Comparison of ENCODE assay signal across 13 cellular contexts in genomic region chr1:32775640-32776337, GRCh38. TPM values are rescaled to one million over a fixed set of nuclear protein-coding genes. Genes with fewer than 3 reads are reported as not detected.
DNase-seq lines count a peak whose midpoint lies in the region; ATAC-seq and TF ChIP-seq lines count a peak whose summit lies in the region.
"Had no signal": no experiment of that assay in that cellular context is flagged by ENCODE, and none has a peak within 500 bp of the region (broad histone marks: within the 10 kb centered on the region; RNA-seq: fewer than 3 reads in every experiment).

No MANE protein-coding gene starts in this region.

- H3K36me3 ChIP-seq in endodermal cell (ENCODE audit: control insufficient read depth, insufficient read depth, low read length) = peaks cover 80% of the 10 kb centered on the region

- TF ChIP-seq CTCF in RWPE1 (conservative IDR thresholded peaks at IDR 0.05; ENCODE audit: low read depth) (no peak), endodermal cell (conservative IDR thresholded peaks at IDR 0.05) (no peak), nephron (IDR thresholded peaks at IDR 0.05; ENCODE audit: unreplicated experiment in 3 of 3) (no peak), WTC11 (IDR thresholded peaks at IDR 0.05) (no peak), natural killer cell (IDR thresholded peaks at IDR 0.05) (no peak)

- H3K4me3 ChIP-seq in endodermal cell (ENCODE audit: low read length) = no peak overlapping the region

- H3K4me1 Mint-ChIP-seq in endodermal cell (peaks cover 21% of the 10 kb centered on the region), nephron (peaks cover 35% of the 10 kb centered on the region), WTC11 (peaks cover 22% of the 10 kb centered on the region), natural killer cell (peaks cover 16 to 19% of the 10 kb centered on the region in 2 donors)

- H3K9me3 ChIP-seq in endodermal cell (ENCODE audit: control insufficient read depth, low read length) = no peaks in the 10 kb centered on the region

- no peaks in the 10 kb centered on the region for H3K27me3 ChIP-seq in endodermal cell (ENCODE audit: control insufficient read depth, insufficient read depth, low read length, poor library complexity, severe bottlenecking)

- H3K36me3 Mint-ChIP-seq in endodermal cell (ENCODE audit: low read depth) = peaks cover 63% of the 10 kb centered on the region
- peaks cover 49% of the 10 kb centered on the region for H3K36me3 Mint-ChIP-seq in nephron (ENCODE audit: low read depth)
- H3K36me3 Mint-ChIP-seq in WTC11 = peaks cover 51% of the 10 kb centered on the region
- peaks cover 11% of the 10 kb centered on the region for H3K36me3 Mint-ChIP-seq in natural killer cell

- DNase-seq in Daoy (ENCODE audit: low read depth) (peak; percentile 70), RWPE1 (ENCODE audit: low spot score) (no peak), endodermal cell (no peak), NCI-H187 (lab: John Stamatoyannopoulos, UW) (no peak), WTC11 (ENCODE audit: low spot score) (no peak), natural killer cell (no peak)
- DNase-seq: cortex of kidney; DMS153; hippocampal formation; NCI-H510A treated with DMSO at 0.1 percent for 48 hours; stimulated activated CD8-positive, alpha-beta memory T cell treated with anti-CD3 and anti-CD28 coated beads, Interleukin-4, amount 100 ng/mL, for 48 hours had no signal

- H3K27ac Mint-ChIP-seq in endodermal cell (peak overlapping the region; percentile 75), nephron (peak overlapping the region in 2 of 3 experiments; percentile 45 to 56), WTC11 (no peak overlapping the region), natural killer cell (peak overlapping the region in 1 of 2 donors; percentile 61)

- peak overlapping the region; percentile 100 for H3K27ac ChIP-seq in RWPE1
- H3K27ac ChIP-seq in endodermal cell (ENCODE audit: low read depth, low read length) = no peak overlapping the region

- H3K9ac ChIP-seq in endodermal cell (ENCODE audit: extremely low read depth, low read length, poor library complexity, severe bottlenecking) = no peak overlapping the region

- H3K4me1 ChIP-seq in endodermal cell (ENCODE audit: control insufficient read depth, insufficient read depth, low read length) = peaks cover 16% of the 10 kb centered on the region

- POLR2A ChIA-PET in RWPE1 (lab: Yijun Ruan, JAX; ENCODE audit: low non-redundant PET) = interaction anchor here (0.5 to 0.6 kb wide), 2 partner anchors 14 to 687 kb away, joined by 4 to 7 read pairs; no protein-coding TSS in a partner anchor
- POLR2A ChIA-PET in WTC11 (lab: Charles Lee) = interaction anchor here (0.9 to 4.7 kb wide), 4 partner anchors 22 to 64 kb away, joined by 4 to 39 read pairs (median 9); partner anchors contain the start of genes S100PBP and YARS1

- ATAC-seq in WTC11 (no peak), natural killer cell (no peak), GM18511 (IDR thresholded peaks at IDR 0.05; ENCODE audit: unreplicated experiment) (no peak)

- intact Hi-C loops in natural killer cell (cut with micrococcal nuclease) = no loop called here

- H3K4me3 Mint-ChIP-seq in endodermal cell (no peak overlapping the region), nephron (no peak overlapping the region), WTC11 (no peak overlapping the region), natural killer cell (no peak overlapping the region)

- H3K9me3 Mint-ChIP-seq in endodermal cell (no peaks in the 10 kb centered on the region), nephron (no peaks in the 10 kb centered on the region), WTC11 (no peaks in the 10 kb centered on the region), natural killer cell (no peaks in the 10 kb centered on the region)

- WGBS in endodermal cell (ENCODE audit: insufficient coverage in 1 of 2, insufficient read length in 1 of 2), 2 experiments = 93% methylated on average over 13 of the region's 13 CpGs

- H3K27me3 Mint-ChIP-seq in endodermal cell (ENCODE audit: insufficient read depth) (no peaks in the 10 kb centered on the region), nephron (ENCODE audit: low read depth) (no peaks in the 10 kb centered on the region), WTC11 (ENCODE audit: low read depth) (no peaks in the 10 kb centered on the region), natural killer cell (ENCODE audit: low read depth in 2 of 2) (no peaks in the 10 kb centered on the region)

- CTCF ChIA-PET in RWPE1 (lab: Yijun Ruan, JAX) = interaction anchor here (3.9 to 8.4 kb wide), 2 partner anchors 63 to 64 kb away, joined by 16 to 132 read pairs; no protein-coding TSS in a partner anchor
- CTCF ChIA-PET in WTC11 (lab: Charles Lee) = interaction anchor here (0.6 to 10.0 kb wide), 9 partner anchors 9 to 715 kb away, joined by 3 to 262 read pairs (median 9); partner anchors contain the start of gene SYNC

TF ChIP-seq in WTC11, 78 proteins besides CTCF, POLR2A, EP300 and RAD21 (continues in another document):
- TF ChIP-seq, protein P1, sequence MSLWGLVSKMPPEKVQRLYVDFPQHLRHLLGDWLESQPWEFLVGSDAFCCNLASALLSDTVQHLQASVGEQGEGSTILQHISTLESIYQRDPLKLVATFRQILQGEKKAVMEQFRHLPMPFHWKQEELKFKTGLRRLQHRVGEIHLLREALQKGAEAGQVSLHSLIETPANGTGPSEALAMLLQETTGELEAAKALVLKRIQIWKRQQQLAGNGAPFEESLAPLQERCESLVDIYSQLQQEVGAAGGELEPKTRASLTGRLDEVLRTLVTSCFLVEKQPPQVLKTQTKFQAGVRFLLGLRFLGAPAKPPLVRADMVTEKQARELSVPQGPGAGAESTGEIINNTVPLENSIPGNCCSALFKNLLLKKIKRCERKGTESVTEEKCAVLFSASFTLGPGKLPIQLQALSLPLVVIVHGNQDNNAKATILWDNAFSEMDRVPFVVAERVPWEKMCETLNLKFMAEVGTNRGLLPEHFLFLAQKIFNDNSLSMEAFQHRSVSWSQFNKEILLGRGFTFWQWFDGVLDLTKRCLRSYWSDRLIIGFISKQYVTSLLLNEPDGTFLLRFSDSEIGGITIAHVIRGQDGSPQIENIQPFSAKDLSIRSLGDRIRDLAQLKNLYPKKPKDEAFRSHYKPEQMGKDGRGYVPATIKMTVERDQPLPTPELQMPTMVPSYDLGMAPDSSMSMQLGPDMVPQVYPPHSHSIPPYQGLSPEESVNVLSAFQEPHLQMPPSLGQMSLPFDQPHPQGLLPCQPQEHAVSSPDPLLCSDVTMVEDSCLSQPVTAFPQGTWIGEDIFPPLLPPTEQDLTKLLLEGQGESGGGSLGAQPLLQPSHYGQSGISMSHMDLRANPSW (CRISPR knock-in tag; conservative IDR thresholded peaks at IDR 0.05; ENCODE audit: low read depth) = no peak
- TF ChIP-seq RORB (CRISPR knock-in tag; IDR thresholded peaks at IDR 0.05) = no peak
- no peak for TF ChIP-seq E2F4 (CRISPR knock-in tag; IDR thresholded peaks at IDR 0.05; ENCODE audit: borderline replicate concordance, low read depth)
- TF ChIP-seq ZNF396 (CRISPR knock-in tag; IDR thresholded peaks at IDR 0.05; ENCODE audit: borderline replicate concordance) = no peak
- TF ChIP-seq ZNF416 (CRISPR knock-in tag; IDR thresholded peaks at IDR 0.05) = no peak
- TF ChIP-seq SOX15 (CRISPR knock-in tag; IDR thresholded peaks at IDR 0.05) = no peak
- TF ChIP-seq HMGXB4 (CRISPR knock-in tag; IDR thresholded peaks at IDR 0.05) = no peak
- no peak for TF ChIP-seq ZNF232 (CRISPR knock-in tag; IDR thresholded peaks at IDR 0.05)
- TF ChIP-seq NR2C2 (CRISPR knock-in tag; IDR thresholded peaks at IDR 0.05) = no peak

RNA-seq across cellular contexts. Expression of gene YARS1, which starts 41.4 kb away (rescaled TPM):
- total RNA-seq in Daoy (2014; rRNA removed; shearing (Covaris generic)) = 107 and 146 TPM in 2 replicates
- total RNA-seq in endodermal cell (100 to 1,000 TPM; 141 to 154 TPM), WTC11 (2021) (142 to 197 TPM (median 154 TPM) in 3 replicates), natural killer cell (100 to 1,000 TPM; 163 to 223 (median 197) TPM)
- 120 TPM for polyA plus RNA-seq in endodermal cell (2013, experiment 1 of 2)
- 113 TPM for polyA plus RNA-seq in endodermal cell (2013, experiment 2 of 2)

RNA-seq across cellular contexts. Expression of gene S100PBP, which starts 41.7 kb away (rescaled TPM):
- total RNA-seq in Daoy (2014; rRNA removed; shearing (Covaris generic)) = 34.9 and 59.5 TPM in 2 replicates
- total RNA-seq in endodermal cell (100 to 1,000 TPM in 1 of 2 donors, 10 to 100 TPM in 1; 91.4 to 112 TPM), WTC11 (2021) (62.9 to 73.2 TPM (median 70.2 TPM) in 3 replicates), natural killer cell (100 to 1,000 TPM in 1 of 3 donors, 10 to 100 TPM in 2; 84.5 to 114 (median 85.5) TPM)
- polyA plus RNA-seq in endodermal cell (2013, experiment 1 of 2) = 39.8 TPM
- 37.9 TPM for polyA plus RNA-seq in endodermal cell (2013, experiment 2 of 2)
